Comparison of ENCODE assay signal across 8 cellular contexts in the genomic region with DNA sequence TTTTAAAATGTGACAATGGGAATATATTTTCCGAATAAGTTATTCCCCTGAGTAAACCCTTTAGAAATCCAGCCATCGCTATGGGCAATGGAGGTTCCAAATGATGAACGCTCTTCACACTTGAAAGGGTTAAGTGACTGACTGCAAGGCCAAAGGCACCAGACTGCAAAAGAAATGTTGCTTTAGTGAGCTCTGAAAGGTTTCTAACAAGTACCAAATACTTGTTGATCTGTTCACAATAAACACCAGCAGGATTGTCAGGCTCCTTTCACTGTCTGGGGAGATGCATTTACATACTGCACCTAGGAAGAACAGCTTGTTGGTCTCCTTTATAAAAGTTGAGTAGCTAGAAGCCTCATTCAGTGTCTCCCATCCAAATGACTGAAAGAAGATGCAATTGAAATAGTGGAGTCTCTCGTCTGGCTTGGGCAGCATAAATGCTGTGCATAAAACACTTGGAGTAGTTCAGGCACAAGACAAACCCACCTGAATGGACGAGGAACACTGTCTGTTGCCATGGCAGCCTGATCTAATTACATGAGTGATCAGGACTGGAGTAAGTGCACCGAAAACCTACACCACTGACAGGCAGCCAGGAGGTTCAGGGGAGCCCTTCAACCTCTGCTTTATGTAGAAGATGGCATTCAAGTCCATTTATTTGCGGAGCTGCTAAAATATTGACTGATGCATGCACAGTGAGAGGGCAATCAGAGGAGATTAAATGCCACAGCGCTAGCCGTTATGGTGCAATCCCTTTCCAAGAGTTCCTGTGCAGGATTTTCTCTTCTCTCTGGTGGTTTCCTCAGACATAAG. TPM values are rescaled to one million over a fixed set of nuclear protein-coding genes. Genes with fewer than 3 reads are reported as not detected.
A peak's percentile ranks its signal among the peaks of the same experiment; 100 is the strongest.
DNase-seq lines count a peak whose midpoint lies in the region; ATAC-seq and TF ChIP-seq lines count a peak whose summit lies in the region.

No MANE protein-coding gene starts in this region.

- CTCF ChIA-PET in AG04449 (lab: Yijun Ruan, JAX) (interaction anchor here (0.7 to 3.7 kb wide), 16 partner anchors 8 to 426 kb away, joined by 3 to 28 read pairs (median 4); no protein-coding TSS in a partner anchor), HEK293T (lab: Yijun Ruan, JAX) (interaction anchor here (1.2 to 1.5 kb wide), 3 partner anchors 16 to 426 kb away, joined by 3 read pairs; no protein-coding TSS in a partner anchor)

- H3K4me1 ChIP-seq in skeletal muscle satellite cell (ENCODE audit: control insufficient read depth, insufficient read depth, low read length), result peaks cover 21% of the 10 kb centered on the region

- POLR2A ChIA-PET in AG04449 (lab: Yijun Ruan, JAX) (interaction anchor here (0.7 to 2.4 kb wide), 3 partner anchors 18 to 287 kb away, joined by 4 to 15 read pairs (median 4); no protein-coding TSS in a partner anchor), HEK293T (lab: Yijun Ruan, JAX) (interaction anchor here (0.7 to 1.7 kb wide), 3 partner anchors 11 to 33 kb away, joined by 3 to 5 read pairs (median 3); no protein-coding TSS in a partner anchor)

- H3K36me3 ChIP-seq in skeletal muscle satellite cell (ENCODE audit: insufficient read depth, low read length), result no peaks in the 10 kb centered on the region

- no peaks in the 10 kb centered on the region for H3K27me3 ChIP-seq in skeletal muscle satellite cell (ENCODE audit: control insufficient read depth, insufficient read depth, low read length)

- H3K4me3 ChIP-seq in AG04449 (ENCODE audit: low read depth, low read length) (peak overlapping the region; percentile 77), WI38 (ENCODE audit: low read depth, low read length) (peak overlapping the region; percentile 87), skeletal muscle satellite cell (ENCODE audit: low read length) (peak overlapping the region; percentile 88)

- DNase-seq in AG04449 (ENCODE audit: low read depth, low spot score) (no peak), HEK293T (ENCODE audit: extremely low spot score) (no peak), globus pallidus (ENCODE audit: low spot score) (peak; percentile 58), cerebellar nuclear complex (lab: John Stamatoyannopoulos, UW) (no peak)
- DNase-seq in stimulated activated CD4-positive, alpha-beta T cell treated with anti-CD3 and anti-CD28 coated beads, Interleukin-15, amount 100 ng/mL, for 24 hours, result no peak

- no peaks in the 10 kb centered on the region for H3K9me3 ChIP-seq in skeletal muscle satellite cell (replicated peaks; ENCODE audit: low read length)

- peak overlapping the region; percentile 93 for H3K9ac ChIP-seq in skeletal muscle satellite cell (ENCODE audit: low read depth, low read length)

- peak overlapping the region; percentile 89 for H3K4me2 ChIP-seq in skeletal muscle satellite cell (ENCODE audit: low read length)

- no peak for TF ChIP-seq CTCF in AG04449 (IDR thresholded peaks at IDR 0.05; ENCODE audit: insufficient read depth, low read length, missing control alignments)
- no peak for TF ChIP-seq CTCF in WI38 (IDR thresholded peaks at IDR 0.05; ENCODE audit: low read depth, low read length)

- ATAC-seq in HG03108 (IDR thresholded peaks at IDR 0.05; ENCODE audit: unreplicated experiment), result no peak

TF ChIP-seq in HEK293T, 16 proteins besides CTCF, POLR2A, EP300 and RAD21:
- TF ChIP-seq HDGF (IDR thresholded peaks at IDR 0.05; ENCODE audit: borderline replicate concordance) (no peak), ARNT (IDR thresholded peaks at IDR 0.05) (no peak), FOXM1 (IDR thresholded peaks at IDR 0.05; ENCODE audit: borderline replicate concordance) (no peak)
- TF ChIP-seq, protein P1, sequence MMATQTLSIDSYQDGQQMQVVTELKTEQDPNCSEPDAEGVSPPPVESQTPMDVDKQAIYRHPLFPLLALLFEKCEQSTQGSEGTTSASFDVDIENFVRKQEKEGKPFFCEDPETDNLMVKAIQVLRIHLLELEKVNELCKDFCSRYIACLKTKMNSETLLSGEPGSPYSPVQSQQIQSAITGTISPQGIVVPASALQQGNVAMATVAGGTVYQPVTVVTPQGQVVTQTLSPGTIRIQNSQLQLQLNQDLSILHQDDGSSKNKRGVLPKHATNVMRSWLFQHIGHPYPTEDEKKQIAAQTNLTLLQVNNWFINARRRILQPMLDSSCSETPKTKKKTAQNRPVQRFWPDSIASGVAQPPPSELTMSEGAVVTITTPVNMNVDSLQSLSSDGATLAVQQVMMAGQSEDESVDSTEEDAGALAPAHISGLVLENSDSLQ (IDR thresholded peaks at IDR 0.05), result peak; percentile 52

RNA-seq across cellular contexts. Expression of a gene that starts 2.9 kb away (rescaled TPM):
- 8.1 and 10.9 TPM in 2 replicates for total RNA-seq in skeletal muscle satellite cell (2012; rRNA removed)
